ENCODE assay signal across 23 cellular contexts in the genomic region with DNA sequence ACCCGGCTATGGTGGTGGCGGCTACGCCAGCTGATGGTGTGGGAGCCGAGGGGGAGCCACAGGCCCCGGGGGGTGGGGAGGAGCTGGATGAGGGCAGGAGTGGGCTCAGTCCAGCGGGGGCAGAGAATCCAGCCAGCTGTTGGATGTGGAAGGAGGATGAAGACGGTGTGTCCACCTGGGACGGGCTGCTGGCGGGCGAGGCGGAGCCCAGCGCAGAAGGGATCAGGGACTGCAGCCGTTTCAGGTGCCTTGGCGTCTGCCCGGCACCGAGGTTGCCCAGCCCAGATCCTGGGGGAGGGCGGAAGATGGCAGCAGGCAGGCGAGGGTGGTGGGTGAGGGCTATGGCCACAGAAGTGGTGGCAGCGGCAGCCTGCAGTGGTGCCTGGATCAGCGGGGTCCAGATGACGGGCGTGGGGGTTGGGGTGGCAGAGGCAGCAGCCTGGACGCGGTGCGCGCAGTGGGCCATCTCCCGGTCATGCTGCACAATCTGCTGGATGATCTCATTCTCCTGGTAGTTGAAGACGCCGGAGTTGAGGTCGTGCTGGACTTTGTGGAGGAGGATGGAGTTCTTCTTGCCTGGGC.
"Had no signal": no experiment of that assay in that cellular context is flagged by ENCODE, and none has a peak within 500 bp of the region (broad histone marks: within the 10 kb centered on the region; RNA-seq: fewer than 3 reads in every experiment).

No MANE protein-coding gene starts in this region.

- H3K4me1 ChIP-seq: breast epithelium, Peyer's patch had no signal

- H3K36me3 ChIP-seq: breast epithelium, MG63, Peyer's patch had no signal

- H3K4me1 Mint-ChIP-seq: activated naive CD4-positive, alpha-beta T cell treated with anti-CD3 and anti-CD28 coated beads, Interleukin-2, amount 50 U/mL, for 24 hours; central memory CD8-positive, alpha-beta T cell had no signal

- H3K27me3 Mint-ChIP-seq: activated B cell treated with CpG ODN at 0.5 μM for 24 hours had no signal

- H3K36me3 Mint-ChIP-seq: activated naive CD4-positive, alpha-beta T cell treated with anti-CD3 and anti-CD28 coated beads, Interleukin-2, amount 50 U/mL, for 24 hours; T-cell had no signal

- ATAC-seq: activated T-cell treated with anti-CD3 and anti-CD28 coated beads, Interleukin-2, amount 50 U/mL, for 4 hours; T-cell had no signal

- H3K27me3 ChIP-seq: MG63, Peyer's patch had no signal

- H3K4me3 ChIP-seq: breast epithelium, MG63, Peyer's patch had no signal

- H3K27ac Mint-ChIP-seq: activated B cell treated with CpG ODN at 0.5 μM for 24 hours; activated CD4-positive, alpha-beta T cell treated with anti-CD3 and anti-CD28 coated beads, Interleukin-2, amount 10 ng/mL, durations not matched to agents 24 days and 14 days; activated naive CD4-positive, alpha-beta T cell treated with anti-CD3 and anti-CD28 coated beads, Interleukin-2, amount 50 U/mL, for 24 hours; T-cell had no signal

- H3K9me3 Mint-ChIP-seq: activated B cell treated with CpG ODN at 0.5 μM for 24 hours; activated CD4-positive, alpha-beta T cell treated with anti-CD3 and anti-CD28 coated beads, Interleukin-2, amount 10 ng/mL, durations not matched to agents 24 days and 14 days; activated naive CD4-positive, alpha-beta T cell treated with anti-CD3 and anti-CD28 coated beads, Interleukin-2, amount 50 U/mL, for 24 hours; activated T-cell treated with anti-CD3 and anti-CD28 coated beads, Interleukin-2, amount 50 U/mL, for 4 hours; central memory CD8-positive, alpha-beta T cell; T-cell had no signal

- H3K27ac ChIP-seq: breast epithelium, Peyer's patch had no signal

- H3K4me3 Mint-ChIP-seq: activated B cell treated with CpG ODN at 0.5 μM for 24 hours; activated CD4-positive, alpha-beta T cell treated with anti-CD3 and anti-CD28 coated beads, Interleukin-2, amount 10 ng/mL, durations not matched to agents 24 days and 14 days; activated naive CD4-positive, alpha-beta T cell treated with anti-CD3 and anti-CD28 coated beads, Interleukin-2, amount 50 U/mL, for 24 hours; activated T-cell treated with anti-CD3 and anti-CD28 coated beads, Interleukin-2, amount 50 U/mL, for 4 hours; central memory CD8-positive, alpha-beta T cell; T-cell had no signal

- H3K9me3 ChIP-seq: breast epithelium, MG63, Peyer's patch had no signal

- DNase-seq: activated B cell treated with CpG ODN at 0.5 μM for 24 hours; activated CD4-positive, alpha-beta T cell treated with anti-CD3 and anti-CD28 coated beads for 1 hour; activated CD4-positive, alpha-beta T cell treated with anti-CD3 and anti-CD28 coated beads, Interleukin-2, amount 10 ng/mL, durations not matched to agents 24 days and 14 days; activated CD4-positive, alpha-beta T cell treated with anti-CD3 and anti-CD28 coated beads, Interleukin-2, amount 50 U/mL, for 48 hours; activated CD8-positive, alpha-beta memory T cell treated with anti-CD3 and anti-CD28 coated beads for 24 hours; activated gamma-delta T cell treated with Interleukin-2 at 50 U/mL for 16 hours; activated T-cell treated with anti-CD3 and anti-CD28 coated beads, Interleukin-2, amount 50 U/mL, for 4 hours; MG63; MV-4-11; NCI-H1092 treated with DMSO at 0.1 percent for 48 hours; NCI-H1417 treated with DMSO at 0.1 percent for 48 hours; NCI-H1694; NCI-H2029 treated with DMSO at 0.1 percent for 48 hours; NCI-H510A treated with DMSO at 0.1 percent for 48 hours; NCI-H69; SIG-M5; T-cell; T-helper 2 cell; T1000 had no signal
